1 cellular context compared by ENCODE assay signal in genomic region chr15:41930221-41930866, GRCh38.
A peak's percentile ranks its signal among the peaks of the same experiment; 100 is the strongest.
TF ChIP-seq lines count a peak whose summit lies in the region.

No MANE protein-coding gene starts in this region.

TF ChIP-seq in GM12878, 131 proteins besides CTCF, POLR2A, EP300 and RAD21 (continued from another document):
- TF ChIP-seq IRF3 (IDR thresholded peaks at IDR 0.05) = no peak
- TF ChIP-seq MLLT1 (IDR thresholded peaks at IDR 0.05) = 0 out of 2 replicates have a peak, but pooled peaks have one; percentile 22
- TF ChIP-seq CREM (IDR thresholded peaks at IDR 0.05; ENCODE audit: low read depth) = no peak
- TF ChIP-seq MTA2 (IDR thresholded peaks at IDR 0.05; ENCODE audit: low read depth) = no peak
- no peak for TF ChIP-seq USF1 (IDR thresholded peaks at IDR 0.05; ENCODE audit: borderline replicate concordance, extremely low read length, insufficient read depth, low read depth, low read length)
- peak; percentile 73 for TF ChIP-seq NR2F1 (conservative IDR thresholded peaks at IDR 0.05)
- TF ChIP-seq SPI1 (IDR thresholded peaks at IDR 0.05; ENCODE audit: borderline replicate concordance, insufficient read depth, low read depth, low read length) = peak; percentile 67; the same call in 1 of the 2 replicates
- TF ChIP-seq NFIC (IDR thresholded peaks at IDR 0.05; ENCODE audit: low read depth, low read length) = peak; percentile 23; the same call in 1 of the 2 replicates
- no peak for TF ChIP-seq IKZF1 (conservative IDR thresholded peaks at IDR 0.05)
- no peak for TF ChIP-seq MAX (IDR thresholded peaks at IDR 0.05; ENCODE audit: low read depth, low read length)
